In the genomic region with DNA sequence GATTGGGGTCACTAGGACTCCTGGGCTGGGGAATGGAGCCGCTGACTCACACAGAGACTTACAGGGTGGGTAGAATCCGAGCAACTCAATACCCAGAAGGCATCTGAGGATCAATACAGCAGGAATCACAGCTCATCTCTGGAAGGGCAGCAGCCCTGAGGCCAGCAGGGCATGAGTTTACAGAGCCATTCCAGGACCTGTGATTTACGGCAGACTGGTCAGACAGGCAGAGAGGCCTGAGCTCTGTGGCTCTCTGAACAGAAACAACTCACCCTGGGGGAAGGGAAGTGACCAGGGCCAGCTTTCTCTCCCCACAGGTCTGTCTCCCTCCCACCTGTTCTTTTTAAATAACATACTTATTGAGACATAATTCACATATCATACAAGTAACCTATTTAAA, we compare ENCODE assay signal across 25 cellular contexts.
"Had no signal": no experiment of that assay in that cellular context is flagged by ENCODE, and none has a peak within 500 bp of the region (broad histone marks: within the 10 kb centered on the region; RNA-seq: fewer than 3 reads in every experiment).

No MANE protein-coding gene starts in this region.

- H3K9me3 ChIP-seq: body of pancreas, esophagus muscularis mucosa, heart right ventricle, left ventricle myocardium inferior, mucosa of descending colon, pancreas, right atrium auricular region, suprapubic skin, tibial artery had no signal

- DNase-seq: activated CD4-positive, alpha-beta T cell treated with anti-CD3 and anti-CD28 coated beads for 48 hours; activated CD4-positive, alpha-beta T cell treated with anti-CD3 and anti-CD28 coated beads, Interleukin-2, amount 50 U/mL, for 48 hours; activated CD8-positive, alpha-beta memory T cell treated with anti-CD3 and anti-CD28 coated beads for 24 hours; activated effector memory CD4-positive, alpha-beta T cell treated with Interleukin-2 at 50 U/mL for 16 hours; activated naive CD4-positive, alpha-beta T cell treated with Interleukin-2 at 50 U/mL for 16 hours; aorta; body of pancreas; dermis blood vessel endothelial cell; effector CD4-positive, alpha-beta T cell; foreskin keratinocyte; heart right ventricle; left ventricle myocardium inferior; mucosa of descending colon; pancreas; stimulated activated CD4-positive, alpha-beta T cell treated with anti-CD3 and anti-CD28 coated beads, Interleukin-15, amount 100 ng/mL, for 24 hours; stimulated activated naive CD4-positive, alpha-beta T cell; T-helper 1 cell; tibial artery; WERI-Rb-1 had no signal

- H3K27ac ChIP-seq: body of pancreas, esophagus muscularis mucosa, foreskin keratinocyte, heart right ventricle, left ventricle myocardium inferior, pancreas, right atrium auricular region, suprapubic skin, tibial artery, WERI-Rb-1 had no signal

- ATAC-seq: activated CD4-positive, CD25-positive, alpha-beta regulatory T cell treated with anti-CD3 and anti-CD28 coated beads, Interleukin-2, amount 50 U/mL, for 24 hours; body of pancreas; foreskin keratinocyte; heart right ventricle; mucosa of descending colon; natural killer cell treated with Interleukin-12 subunit alpha and Interleukin-12 subunit beta and Interleukin-15 and Interleukin-18, amount 100 ng/mL, for 72 hours; pancreas had no signal

- H3K4me1 ChIP-seq: body of pancreas, foreskin keratinocyte, pancreas had no signal

- H3K36me3 ChIP-seq: esophagus muscularis mucosa, heart right ventricle, left ventricle myocardium inferior, pancreas, right atrium auricular region, suprapubic skin, tibial artery, WERI-Rb-1 had no signal

- H3K4me3 ChIP-seq: body of pancreas, esophagus muscularis mucosa, heart right ventricle, left ventricle myocardium inferior, lung, mucosa of descending colon, pancreas, right atrium auricular region, suprapubic skin, tibial artery had no signal

- H3K27me3 ChIP-seq: body of pancreas, foreskin keratinocyte, pancreas, right atrium auricular region, suprapubic skin, tibial artery had no signal
